In genomic region chr2:240622631-240623235, GRCh38 we compare ENCODE assay signal across 12 cellular contexts. TPM values are rescaled to one million over a fixed set of nuclear protein-coding genes. Genes with fewer than 3 reads are reported as not detected.
DNase-seq lines count a peak whose midpoint lies in the region; ATAC-seq and TF ChIP-seq lines count a peak whose summit lies in the region.
"Had no signal": no experiment of that assay in that cellular context is flagged by ENCODE, and none has a peak within 500 bp of the region (broad histone marks: within the 10 kb centered on the region; RNA-seq: fewer than 3 reads in every experiment).

No MANE protein-coding gene starts in this region.

- peaks cover 46% of the 10 kb centered on the region for H3K27me3 Mint-ChIP-seq in stimulated activated memory B cell treated with anti-CD40 and anti-IgM and Interleukin-4, amounts not matched to agents 10 μg/mL and 1 μg/mL and 100 μg/mL, for 72 hours

- H3K4me3 Mint-ChIP-seq in stimulated activated memory B cell treated with anti-CD40 and anti-IgM and Interleukin-4, amounts not matched to agents 10 μg/mL and 1 μg/mL and 100 μg/mL, for 72 hours, result no peak overlapping the region

- DNase-seq in DMS 273 (lab: John Stamatoyannopoulos, UW; ENCODE audit: unreplicated experiment) (peak; percentile 52), DMS 273 treated with DMSO at 0.1 percent for 48 hours (lab: John Stamatoyannopoulos, UW) (no peak), left ventricle myocardium inferior (peak; percentile 18), coronary artery (ENCODE audit: low spot score) (no peak), hippocampal formation (lab: John Stamatoyannopoulos, UW) (no peak)
- DNase-seq in activated CD8-positive, alpha-beta memory T cell treated with anti-CD3 and anti-CD28 coated beads for 24 hours, result peak; percentile 82
- DNase-seq: NCI-H524 treated with DMSO at 0.1 percent for 48 hours, uterus had no signal

- no peak for TF ChIP-seq CTCF in left ventricle myocardium inferior (IDR thresholded peaks at IDR 0.05; ENCODE audit: borderline replicate concordance)
- TF ChIP-seq CTCF in coronary artery (IDR thresholded peaks at IDR 0.05), result no peak

- no peak overlapping the region for H3K27ac ChIP-seq in left ventricle myocardium inferior (replicated peaks)
- no peak overlapping the region for H3K27ac ChIP-seq in coronary artery
- H3K27ac ChIP-seq: 22Rv1, uterus had no signal

- H3K4me1 ChIP-seq in left ventricle myocardium inferior, result no peaks in the 10 kb centered on the region
- H3K4me1 ChIP-seq: uterus had no signal

- H3K4me3 ChIP-seq in left ventricle myocardium inferior, result no peak overlapping the region
- no peak overlapping the region for H3K4me3 ChIP-seq in coronary artery
- H3K4me3 ChIP-seq: uterus had no signal

- ATAC-seq in stimulated activated memory B cell treated with anti-CD40 and anti-IgM and Interleukin-4, amounts not matched to agents 10 μg/mL and 1 μg/mL and 100 μg/mL, for 72 hours, result no peak
- no peak for ATAC-seq in GM21529 (IDR thresholded peaks at IDR 0.05; ENCODE audit: unreplicated experiment)

- intact Hi-C loops in left ventricle myocardium inferior (cut with micrococcal nuclease), result no loop called here

- peaks cover 3% of the 10 kb centered on the region for H3K9me3 Mint-ChIP-seq in stimulated activated memory B cell treated with anti-CD40 and anti-IgM and Interleukin-4, amounts not matched to agents 10 μg/mL and 1 μg/mL and 100 μg/mL, for 72 hours

- H3K4me1 Mint-ChIP-seq in stimulated activated memory B cell treated with anti-CD40 and anti-IgM and Interleukin-4, amounts not matched to agents 10 μg/mL and 1 μg/mL and 100 μg/mL, for 72 hours, result peaks cover 56% of the 10 kb centered on the region

- H3K36me3 Mint-ChIP-seq in stimulated activated memory B cell treated with anti-CD40 and anti-IgM and Interleukin-4, amounts not matched to agents 10 μg/mL and 1 μg/mL and 100 μg/mL, for 72 hours, result peaks cover 17% of the 10 kb centered on the region

- no peaks in the 10 kb centered on the region for H3K27me3 ChIP-seq in left ventricle myocardium inferior (ENCODE audit: low read depth)
- H3K27me3 ChIP-seq: uterus had no signal

- H3K27ac Mint-ChIP-seq in stimulated activated memory B cell treated with anti-CD40 and anti-IgM and Interleukin-4, amounts not matched to agents 10 μg/mL and 1 μg/mL and 100 μg/mL, for 72 hours, result peak overlapping the region; percentile 81

- H3K36me3 ChIP-seq in left ventricle myocardium inferior, result peaks cover 2% of the 10 kb centered on the region
- H3K36me3 ChIP-seq: uterus had no signal

- no peaks in the 10 kb centered on the region for H3K9me3 ChIP-seq in left ventricle myocardium inferior (replicated peaks)
- H3K9me3 ChIP-seq: uterus had no signal

RNA-seq across cellular contexts. Expression of gene GPR35, which starts 2.5 kb away (rescaled TPM):
- total RNA-seq in left ventricle myocardium inferior, result 1.3 TPM

RNA-seq across cellular contexts. Expression of gene CAPN10, which starts 36.2 kb away (rescaled TPM):
- total RNA-seq in left ventricle myocardium inferior, result 31.2 TPM

RNA-seq across cellular contexts. Expression of gene RNPEPL1, which starts 54.4 kb away (rescaled TPM):
- 80.1 TPM for total RNA-seq in left ventricle myocardium inferior

RNA-seq across cellular contexts. Expression of gene AQP12B, which starts 60.0 kb away (rescaled TPM):
- total RNA-seq in left ventricle myocardium inferior, result not detected
- total RNA-seq: pulmonary artery endothelial cell, uterus had no signal

Comparison
In these comparisons a context has a peak if more than half of its experiments do, and no peak if none do; other contexts are left out.
1. DNase-seq: peak in DMS 273 (single experiment), activated CD8-positive, alpha-beta memory T cell treated with anti-CD3 and anti-CD28 coated beads for 24 hours (single experiment) and left ventricle myocardium inferior (single experiment); none in DMS 273 treated with DMSO at 0.1 percent for 48 hours (single experiment), coronary artery (single experiment) and hippocampal formation (0 of 2).